8 cellular contexts compared by ENCODE assay signal in genomic region chr12:122752464-122753212, GRCh38.
DNase-seq lines count a peak whose midpoint lies in the region; ATAC-seq lines count a peak whose summit lies in the region.

DENR (plus strand) TSS chr12:122752824; CDS start chr12:122753702, 878 bp downstream.

- H3K4me1 Mint-ChIP-seq in central memory CD8-positive, alpha-beta T cell: peaks cover 51% of the 10 kb centered on the region

- no peaks in the 10 kb centered on the region for H3K27me3 Mint-ChIP-seq in central memory CD8-positive, alpha-beta T cell

- DNase-seq in AG20443 (ENCODE audit: low spot score): peak; percentile 98
- peak; percentile 98 for DNase-seq in NCI-H345 treated with DMSO at 0.1 percent for 48 hours (lab: John Stamatoyannopoulos, UW; ENCODE audit: unreplicated experiment)
- peak; percentile 98 for DNase-seq in activated CD4-positive, CD25-positive, alpha-beta regulatory T cell treated with anti-CD3 and anti-CD28 coated beads, Interleukin-2, amount 50 U/mL, for 16 hours (ENCODE audit: low read depth, low spot score)
- DNase-seq in central memory CD8-positive, alpha-beta T cell (ENCODE audit: low spot score in 2 of 2): peak; percentile 99 to 100
- peak; percentile 96 for DNase-seq in iris pigment epithelial cell (ENCODE audit: low read depth)
- DNase-seq in stimulated activated CD4-positive, alpha-beta T cell treated with anti-CD3 and anti-CD28 coated beads, Interleukin-12 subunit alpha, Interleukin-12 subunit beta, amount 100 ng/mL, for 24 hours (ENCODE audit: low read depth in 2 of 2): peak; percentile 98 to 99

- no peaks in the 10 kb centered on the region for H3K9me3 Mint-ChIP-seq in central memory CD8-positive, alpha-beta T cell

- peak within 1 kb of the TSS; percentile 93 for H3K27ac Mint-ChIP-seq in central memory CD8-positive, alpha-beta T cell (ENCODE audit: low read depth)

- ATAC-seq in GM19025 (IDR thresholded peaks at IDR 0.05; ENCODE audit: low read depth, unreplicated experiment): peak; percentile 92
- ATAC-seq in HG03342 (IDR thresholded peaks at IDR 0.05; ENCODE audit: unreplicated experiment): peak; percentile 96
- peak; percentile 93 for ATAC-seq in central memory CD8-positive, alpha-beta T cell (replicated peaks; ENCODE audit: extremely low read depth, poor library complexity, severe bottlenecking)

- peak within 1 kb of the TSS; percentile 91 for H3K4me3 Mint-ChIP-seq in central memory CD8-positive, alpha-beta T cell

- peaks cover 47% of the 10 kb centered on the region for H3K36me3 Mint-ChIP-seq in central memory CD8-positive, alpha-beta T cell (ENCODE audit: insufficient read depth)

Comparison
In these comparisons a context has a peak if more than half of its experiments do, and no peak if none do; other contexts are left out.
1. Peak in every context shown above with its lines: DNase-seq and ATAC-seq.